18 cellular contexts compared by ENCODE assay signal in the genomic region with DNA sequence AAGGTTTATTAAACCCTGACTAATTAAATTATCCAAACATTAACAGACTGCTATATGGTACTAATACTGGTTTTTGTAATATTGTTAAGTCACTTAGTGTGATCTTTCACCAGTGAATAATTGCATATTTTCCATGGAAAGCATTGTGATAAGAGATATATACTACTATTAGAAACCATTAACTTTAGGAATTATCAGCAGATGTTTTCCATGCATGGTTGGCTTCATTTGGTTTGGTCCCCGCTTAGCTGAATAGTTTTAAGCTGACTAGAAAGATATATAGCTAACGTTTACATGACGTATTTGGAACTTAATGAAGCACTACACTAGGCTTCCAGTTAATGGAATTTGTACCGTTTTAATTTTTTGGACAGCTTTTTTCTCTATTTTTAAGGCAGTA. TPM values are rescaled to one million over a fixed set of nuclear protein-coding genes. Genes with fewer than 3 reads are reported as not detected.
DNase-seq lines count a peak whose midpoint lies in the region; FAIRE-seq and TF ChIP-seq lines count a peak whose summit lies in the region.
"Had no signal": no experiment of that assay in that cellular context is flagged by ENCODE, and none has a peak within 500 bp of the region (broad histone marks: within the 10 kb centered on the region; RNA-seq: fewer than 3 reads in every experiment).

No MANE protein-coding gene starts in this region.

- H3K36me3 Mint-ChIP-seq in astrocyte (ENCODE audit: low read depth, unreplicated experiment) (no peaks in the 10 kb centered on the region), neural progenitor cell (no peaks in the 10 kb centered on the region)

- no peaks in the 10 kb centered on the region for H3K36me3 ChIP-seq in astrocyte (ENCODE audit: insufficient read depth, low read length)
- H3K36me3 ChIP-seq in neural progenitor cell: no peaks in the 10 kb centered on the region
- H3K36me3 ChIP-seq: Peyer's patch, SJCRH30 had no signal

- H3K9me3 ChIP-seq in astrocyte (ENCODE audit: insufficient read depth, low read depth, low read length): no peaks in the 10 kb centered on the region
- H3K9me3 ChIP-seq in neural progenitor cell (ENCODE audit: low read depth): no peaks in the 10 kb centered on the region
- H3K9me3 ChIP-seq: BLaER1, Peyer's patch, SJCRH30 had no signal

- H3F3A ChIP-seq in neural progenitor cell (ENCODE audit: low read depth): no peaks in the 10 kb centered on the region

- H3K4me3 Mint-ChIP-seq in astrocyte (ENCODE audit: unreplicated experiment) (no peak overlapping the region), neural progenitor cell (no peak overlapping the region)
- H3K4me3 Mint-ChIP-seq: CD4-positive, alpha-beta T cell had no signal

- no peak overlapping the region for H3K4me2 ChIP-seq in astrocyte (ENCODE audit: low read length)
- H3K4me2 ChIP-seq in neural progenitor cell: no peak overlapping the region
- H3K4me2 ChIP-seq: BLaER1 had no signal

- peak; percentile 82 for FAIRE-seq in GM19239 (lab: Jason Lieb, UNC)
- FAIRE-seq in astrocyte (lab: Jason Lieb, UNC): no peak
- FAIRE-seq: GM12892 had no signal

- TF ChIP-seq CTCF in astrocyte (IDR thresholded peaks at IDR 0.05; ENCODE audit: insufficient read depth, low read depth, low read length): no peak
- no peak for TF ChIP-seq CTCF in neural progenitor cell (IDR thresholded peaks at IDR 0.05)

- H4K20me1 ChIP-seq in astrocyte (ENCODE audit: insufficient read depth, low read length) (peaks cover 4% of the 10 kb centered on the region), neural progenitor cell (ENCODE audit: low read depth) (no peaks in the 10 kb centered on the region)
- H4K20me1 ChIP-seq: BLaER1 had no signal

- H3K9ac ChIP-seq in astrocyte (ENCODE audit: low read length): no peak overlapping the region
- no peak overlapping the region for H3K9ac ChIP-seq in neural progenitor cell
- H3K9ac ChIP-seq: BLaER1 had no signal

- no peaks in the 10 kb centered on the region for H3K9me3 Mint-ChIP-seq in astrocyte (ENCODE audit: unreplicated experiment)
- no peaks in the 10 kb centered on the region for H3K9me3 Mint-ChIP-seq in neural progenitor cell
- H3K9me3 Mint-ChIP-seq: CD4-positive, alpha-beta T cell; IgD-negative memory B cell had no signal

- no peak overlapping the region for H3K27ac Mint-ChIP-seq in astrocyte (ENCODE audit: unreplicated experiment)
- no peak overlapping the region for H3K27ac Mint-ChIP-seq in neural progenitor cell
- H3K27ac Mint-ChIP-seq: CD4-positive, alpha-beta T cell had no signal

- H3K4me1 ChIP-seq in astrocyte (ENCODE audit: insufficient read depth, low read length) (no peaks in the 10 kb centered on the region), neural progenitor cell (no peaks in the 10 kb centered on the region)
- H3K4me1 ChIP-seq: SJCRH30 had no signal

- H3K4me1 Mint-ChIP-seq in astrocyte (ENCODE audit: low read depth, unreplicated experiment): peaks cover 9% of the 10 kb centered on the region
- H3K4me1 Mint-ChIP-seq in neural progenitor cell: no peaks in the 10 kb centered on the region

- H3K4me3 ChIP-seq in astrocyte (ENCODE audit: insufficient read depth, low read depth, low read length) (no peak overlapping the region), neural progenitor cell (no peak overlapping the region)
- H3K4me3 ChIP-seq: BLaER1, Peyer's patch, SJCRH30 had no signal

- H2AFZ ChIP-seq in astrocyte (ENCODE audit: low read depth, low read length): no peak overlapping the region
- H2AFZ ChIP-seq in neural progenitor cell (replicated peaks): no peak overlapping the region

- no peak overlapping the region for H3K27ac ChIP-seq in astrocyte (ENCODE audit: low read depth, low read length)
- H3K27ac ChIP-seq in neural progenitor cell: no peak overlapping the region
- H3K27ac ChIP-seq: BLaER1, Peyer's patch, SJCRH30 had no signal

- DNase-seq in GM19239 (ENCODE audit: insufficient read length, low spot score) (no peak), NCI-H82 treated with DMSO at 0.1 percent for 48 hours (lab: John Stamatoyannopoulos, UW; ENCODE audit: unreplicated experiment) (peak; percentile 30), astrocyte (ENCODE audit: low read depth) (peak; percentile 81), renal cortical epithelial cell (ENCODE audit: low read depth) (peak; percentile 32), middle frontal gyrus (ENCODE audit: extremely low spot score, low spot score) (no peak), neural progenitor cell (ENCODE audit: low spot score) (no peak), NCI-H345 treated with DMSO at 0.1 percent for 48 hours (lab: John Stamatoyannopoulos, UW; ENCODE audit: unreplicated experiment) (no peak)
- DNase-seq: Caco-2; CD4-positive, alpha-beta T cell; NCI-H1417; NCI-H187 treated with DMSO at 0.1 percent for 48 hours; NCI-H2107; NCI-H748 treated with DMSO at 0.1 percent for 48 hours; Peyer's patch; SJCRH30 had no signal

- H3K27me3 ChIP-seq in astrocyte (ENCODE audit: insufficient read depth, low read length): no peaks in the 10 kb centered on the region
- H3K27me3 ChIP-seq in neural progenitor cell: no peaks in the 10 kb centered on the region
- H3K27me3 ChIP-seq: BLaER1, Peyer's patch, SJCRH30 had no signal

- H3K27me3 Mint-ChIP-seq in astrocyte (ENCODE audit: low read depth, unreplicated experiment) (no peaks in the 10 kb centered on the region), neural progenitor cell (ENCODE audit: insufficient read depth, low read depth) (no peaks in the 10 kb centered on the region)
- H3K27me3 Mint-ChIP-seq: CD4-positive, alpha-beta T cell; IgD-negative memory B cell had no signal

- H3K79me2 ChIP-seq in astrocyte (ENCODE audit: insufficient read depth, low read length) (peaks cover 13% of the 10 kb centered on the region), neural progenitor cell (ENCODE audit: low read depth) (peaks cover 67% of the 10 kb centered on the region)

RNA-seq across cellular contexts. Expression of gene LCLAT1, which starts 37.9 kb away (rescaled TPM):
- total RNA-seq in astrocyte: 16.8 and 17.5 TPM in 2 replicates
- total RNA-seq in renal cortical epithelial cell: 18.9 and 25.4 TPM in 2 replicates
- total RNA-seq in neural progenitor cell (ENCODE audit: low replicate concordance): 19.2 and 21.6 TPM in 2 replicates

Comparison
In these comparisons a context has a peak if more than half of its experiments do, and no peak if none do; other contexts are left out.
1. DNase-seq: peak in NCI-H82 treated with DMSO at 0.1 percent for 48 hours (single experiment), astrocyte (single experiment) and renal cortical epithelial cell (single experiment); none in GM19239 (single experiment), middle frontal gyrus (single experiment), neural progenitor cell (single experiment) and NCI-H345 treated with DMSO at 0.1 percent for 48 hours (single experiment).